22 cellular contexts compared by ENCODE assay signal in genomic region chr14:98900236-98900635, GRCh38.
"Had no signal": no experiment of that assay in that cellular context is flagged by ENCODE, and none has a peak within 500 bp of the region (broad histone marks: within the 10 kb centered on the region; RNA-seq: fewer than 3 reads in every experiment).

No MANE protein-coding gene starts in this region.

- DNase-seq: cortex of kidney; foreskin fibroblast; gastrocnemius medialis; heart left ventricle; kidney; mucosa of descending colon; naive B cell; stimulated activated CD4-positive, alpha-beta T cell treated with anti-CD3 and anti-CD28 coated beads, Interleukin-2, amount 100 ng/mL, for 24 hours; stimulated activated CD4-positive, alpha-beta T cell treated with anti-CD3 and anti-CD28 coated beads, Interleukin-4, amount 100 ng/mL, for 24 hours; stimulated activated naive CD8-positive, alpha-beta T cell treated with anti-CD3 and anti-CD28 coated beads, Interleukin-15, Interleukin-2, amounts not matched to agents 100 U/mL and 50 U/mL, for 24 hours; substantia nigra; testis; tibial artery; upper lobe of left lung had no signal

- H3K27me3 Mint-ChIP-seq: memory B cell; naive B cell; stimulated activated memory B cell treated with anti-CD40 and anti-IgM and Interleukin-4, amounts not matched to agents 10 μg/mL and 1 μg/mL and 100 μg/mL, for 72 hours had no signal

- H3K4me3 Mint-ChIP-seq: memory B cell; mesothelial cell of epicardium; naive B cell; natural killer cell treated with Interleukin-12 subunit alpha and Interleukin-12 subunit beta and Interleukin-15 and Interleukin-18, amount 100 ng/mL, for 72 hours; neural crest cell; stimulated activated memory B cell treated with anti-CD40 and anti-IgM and Interleukin-4, amounts not matched to agents 10 μg/mL and 1 μg/mL and 100 μg/mL, for 72 hours had no signal

- H3K9me3 Mint-ChIP-seq: natural killer cell treated with Interleukin-12 subunit alpha and Interleukin-12 subunit beta and Interleukin-15 and Interleukin-18, amount 100 ng/mL, for 72 hours had no signal

- H3K4me1 Mint-ChIP-seq: memory B cell; naive B cell; stimulated activated memory B cell treated with anti-CD40 and anti-IgM and Interleukin-4, amounts not matched to agents 10 μg/mL and 1 μg/mL and 100 μg/mL, for 72 hours had no signal

- ATAC-seq: esophagus mucosa; gastrocnemius medialis; left lobe of liver; mucosa of descending colon; natural killer cell treated with Interleukin-12 subunit alpha and Interleukin-12 subunit beta and Interleukin-15 and Interleukin-18, amount 100 ng/mL, for 72 hours; sciatic nerve; stimulated activated memory B cell treated with anti-CD40 and anti-IgM and Interleukin-4, amounts not matched to agents 10 μg/mL and 1 μg/mL and 100 μg/mL, for 72 hours; stimulated activated naive CD8-positive, alpha-beta T cell treated with anti-CD3 and anti-CD28 coated beads, Interleukin-15, Interleukin-2, amounts not matched to agents 100 U/mL and 50 U/mL, for 24 hours had no signal

- H3K36me3 Mint-ChIP-seq: memory B cell; mesothelial cell of epicardium; naive B cell; stimulated activated memory B cell treated with anti-CD40 and anti-IgM and Interleukin-4, amounts not matched to agents 10 μg/mL and 1 μg/mL and 100 μg/mL, for 72 hours had no signal

- H3K27ac Mint-ChIP-seq: memory B cell; mesothelial cell of epicardium; naive B cell; natural killer cell treated with Interleukin-12 subunit alpha and Interleukin-12 subunit beta and Interleukin-15 and Interleukin-18, amount 100 ng/mL, for 72 hours; stimulated activated memory B cell treated with anti-CD40 and anti-IgM and Interleukin-4, amounts not matched to agents 10 μg/mL and 1 μg/mL and 100 μg/mL, for 72 hours had no signal
